ENCODE assay signal across 25 cellular contexts in genomic region chr22:24063361-24063760, GRCh38. TPM values are rescaled to one million over a fixed set of nuclear protein-coding genes. Genes with fewer than 3 reads are reported as not detected.
"Had no signal": no experiment of that assay in that cellular context is flagged by ENCODE, and none has a peak within 500 bp of the region (broad histone marks: within the 10 kb centered on the region; RNA-seq: fewer than 3 reads in every experiment).

No MANE protein-coding gene starts in this region.

- H3K4me3 ChIP-seq: MG63, PC-9, Peyer's patch, SJCRH30 had no signal

- H3K27ac ChIP-seq: PC-9, Peyer's patch, SJCRH30 had no signal

- H2AFZ ChIP-seq: PC-9 had no signal

- H3K4me2 ChIP-seq: PC-9 had no signal

- ATAC-seq: Right ventricle myocardium inferior, SK-N-SH treated with all-trans-retinoic acid at 6 μM for 48 hours had no signal

- DNase-seq: IMR-90; Karpas-422; KG1; MG63; NCI-H1092 treated with DMSO at 0.1 percent for 48 hours; NCI-H1436; NCI-H187; NCI-H2081 treated with DMSO at 0.1 percent for 48 hours; NCI-H2171; NCI-H226; NCI-H446; NCI-H510A; NCI-H524 treated with DMSO at 0.1 percent for 48 hours; NCI-H69; NCI-H774; NK-92 treated with Interleukin-12 subunit alpha and Interleukin-12 subunit beta, amount 100 ng/mL, for 24 hours; OCI-M1; PC-9; Peyer's patch; SHP77 treated with DMSO at 0.1 percent for 48 hours; SJCRH30 had no signal

- H3K27me3 ChIP-seq: MG63, Peyer's patch, SJCRH30 had no signal

- H3K9me3 ChIP-seq: MG63, Peyer's patch, SJCRH30 had no signal

- H3K4me1 ChIP-seq: SJCRH30 had no signal

RNA-seq across cellular contexts. Expression of gene GSTT4, which starts 58.1 kb away (rescaled TPM):
- total RNA-seq: HT-29, IMR-90, PC-9, Peyer's patch, Right ventricle myocardium inferior, RPMI7951, SJCRH30 had no signal
- polyA plus RNA-seq: IMR-90 had no signal
